Comparison of ENCODE assay signal across 26 cellular contexts in genomic region chr22:42979606-42980005, GRCh38. TPM values are rescaled to one million over a fixed set of nuclear protein-coding genes. Genes with fewer than 3 reads are reported as not detected.
DNase-seq lines count a peak whose midpoint lies in the region; ATAC-seq, FAIRE-seq and TF ChIP-seq lines count a peak whose summit lies in the region.
"Had no signal": no experiment of that assay in that cellular context is flagged by ENCODE, and none has a peak within 500 bp of the region (broad histone marks: within the 10 kb centered on the region; RNA-seq: fewer than 3 reads in every experiment).

No MANE protein-coding gene starts in this region.

- 76 to 79% methylated on average over 4 of the region's 4 CpGs for WGBS in lower leg skin, 2 donors

- DNase-seq in NCI-H82 treated with DMSO at 0.1 percent for 48 hours (lab: John Stamatoyannopoulos, UW; ENCODE audit: unreplicated experiment) (peak; percentile 47), endothelial cell (ENCODE audit: low spot score) (no peak), H54 (ENCODE audit: insufficient read length, low spot score) (no peak), lower leg skin (ENCODE audit: low spot score in 2 of 2) (no peak)
- DNase-seq: AML-193; CD4-positive, alpha-beta T cell; Karpas-422; NCI-H1092; NCI-H1417 treated with DMSO at 0.1 percent for 48 hours; NCI-H1694 treated with DMSO at 0.1 percent for 48 hours; NCI-H2081 treated with DMSO at 0.1 percent for 48 hours; NCI-H2171; NCI-H226; NCI-H510A; NCI-H748 treated with DMSO at 0.1 percent for 48 hours; NK-92 treated with Interleukin-12 subunit alpha and Interleukin-12 subunit beta, amount 100 ng/mL, for 24 hours; PC-3; RPMI8226; SHP77 had no signal

- no peak for TF ChIP-seq POLR2A in H54 (IDR thresholded peaks at IDR 0.05; ENCODE audit: low read depth, low read length)
- no peak for TF ChIP-seq POLR2A in lower leg skin (IDR thresholded peaks at IDR 0.05)

- H3K4me3 ChIP-seq in lower leg skin (ENCODE audit: low read depth, poor library complexity, severe bottlenecking) = no peak overlapping the region
- H3K4me3 ChIP-seq: A549; BLaER1 treated with 17β-estradiol and CSF1 and Interleukin-3, amounts not matched to agents 10 nM and 100 nM had no signal

- intact Hi-C loops in lower leg skin (cut with DNase I; ENCODE audit: low total_unique reads) = no loop called here

- no peak for TF ChIP-seq CTCF in 22Rv1 (IDR thresholded peaks at IDR 0.05)
- no peak for TF ChIP-seq CTCF in endothelial cell (IDR thresholded peaks at IDR 0.05; ENCODE audit: unreplicated experiment)
- no peak for TF ChIP-seq CTCF in nephron (IDR thresholded peaks at IDR 0.05; ENCODE audit: unreplicated experiment in 3 of 3)
- no peak for TF ChIP-seq CTCF in lower leg skin (IDR thresholded peaks at IDR 0.05)

- ATAC-seq in GM18520 (IDR thresholded peaks at IDR 0.05; ENCODE audit: unreplicated experiment) (no peak), GM18511 (IDR thresholded peaks at IDR 0.05; ENCODE audit: unreplicated experiment) (no peak)

- H3K4me3 Mint-ChIP-seq in endothelial cell (ENCODE audit: unreplicated experiment) = no peak overlapping the region
- H3K4me3 Mint-ChIP-seq in nephron = no peak overlapping the region
- H3K4me3 Mint-ChIP-seq: CD4-positive, alpha-beta T cell had no signal

- H3K27ac Mint-ChIP-seq in endothelial cell (ENCODE audit: unreplicated experiment) (peak overlapping the region; percentile 75), nephron (peak overlapping the region in 2 of 3 experiments; percentile 24 to 58)

- FAIRE-seq in H54 (lab: Jason Lieb, UNC) = no peak
- FAIRE-seq: A549, D721Med had no signal

- H3K4me1 Mint-ChIP-seq in endothelial cell (ENCODE audit: unreplicated experiment) = peaks cover 32% of the 10 kb centered on the region
- H3K4me1 Mint-ChIP-seq in nephron = peaks cover 24% of the 10 kb centered on the region

- H3K36me3 Mint-ChIP-seq in endothelial cell (ENCODE audit: low read depth, unreplicated experiment) = no peaks in the 10 kb centered on the region
- peaks cover 5% of the 10 kb centered on the region for H3K36me3 Mint-ChIP-seq in nephron (ENCODE audit: low read depth)

- H3K27me3 Mint-ChIP-seq in endothelial cell (ENCODE audit: unreplicated experiment) = peaks cover 2% of the 10 kb centered on the region
- no peaks in the 10 kb centered on the region for H3K27me3 Mint-ChIP-seq in nephron (ENCODE audit: low read depth)
- H3K27me3 Mint-ChIP-seq: CD4-positive, alpha-beta T cell had no signal

- H3K27ac ChIP-seq in 22Rv1 = peak overlapping the region; percentile 63
- H3K27ac ChIP-seq: A549 had no signal

- H3K9me3 Mint-ChIP-seq in endothelial cell (ENCODE audit: unreplicated experiment) = no peaks in the 10 kb centered on the region
- H3K9me3 Mint-ChIP-seq in nephron = no peaks in the 10 kb centered on the region
- H3K9me3 Mint-ChIP-seq: CD4-positive, alpha-beta T cell had no signal

RNA-seq across cellular contexts. Expression of gene PACSIN2, which starts 35.3 kb away (rescaled TPM):
- total RNA-seq in endothelial cell (ENCODE audit: unreplicated experiment) = 93.7 TPM
- total RNA-seq in lower leg skin = 10 to 100 TPM; 46.3 to 88.8 (median 58.2) TPM
